ENCODE assay signal across 8 cellular contexts in genomic region chr17:17313350-17313991, GRCh38. TPM values are rescaled to one million over a fixed set of nuclear protein-coding genes. Genes with fewer than 3 reads are reported as not detected.
DNase-seq lines count a peak whose midpoint lies in the region; ATAC-seq lines count a peak whose summit lies in the region.

No MANE protein-coding gene starts in this region.

- H3K27ac Mint-ChIP-seq in activated naive CD4-positive, alpha-beta T cell treated with anti-CD3 and anti-CD28 coated beads, Interleukin-2, amount 50 U/mL, for 72 hours = peak overlapping the region; percentile 23 to 36

- 74 to 76% methylated on average over 12 of the region's 12 CpGs for WGBS in GM23248 (ENCODE audit: low coverage in 1 of 2, low lambda C conversion rate in 2 of 2, missing lambda C conversion rate in 2 of 2), 2 experiments

- H3K36me3 ChIP-seq in GM23248 (ENCODE audit: low read depth) = no peaks in the 10 kb centered on the region

- no peaks in the 10 kb centered on the region for H3K9me2 ChIP-seq in GM23248 (ENCODE audit: insufficient read depth)

- H3K4me2 ChIP-seq in GM23248 (ENCODE audit: unreplicated experiment) = no peak overlapping the region

- H3K4me1 ChIP-seq in GM23248 (ENCODE audit: insufficient read depth) = no peaks in the 10 kb centered on the region

- no peak overlapping the region for H2AFZ ChIP-seq in GM23248

- H3K9me3 Mint-ChIP-seq in activated naive CD4-positive, alpha-beta T cell treated with anti-CD3 and anti-CD28 coated beads, Interleukin-2, amount 50 U/mL, for 72 hours = no peaks in the 10 kb centered on the region

- in situ Hi-C loops in GM23248 (cut with MboI) = no loop called here

- no peaks in the 10 kb centered on the region for H4K20me1 ChIP-seq in GM23248 (ENCODE audit: insufficient read depth)

- ATAC-seq in activated naive CD4-positive, alpha-beta T cell treated with anti-CD3 and anti-CD28 coated beads, Interleukin-2, amount 50 U/mL, for 72 hours = peak; percentile 91 to 96

- H3K9me3 ChIP-seq in GM23248 (ENCODE audit: low read depth) = no peaks in the 10 kb centered on the region

- no peak overlapping the region for H3K9ac ChIP-seq in GM23248

- no peaks in the 10 kb centered on the region for H3K79me2 ChIP-seq in GM23248 (ENCODE audit: insufficient read depth)

- no peak overlapping the region for H3K27ac ChIP-seq in GM23248

- H3F3A ChIP-seq in GM23248 (ENCODE audit: insufficient read depth) = no peaks in the 10 kb centered on the region

- no peak overlapping the region for H3K4me3 ChIP-seq in GM23248

- peaks cover 0 to 8% of the 10 kb centered on the region in 2 donors for H3K36me3 Mint-ChIP-seq in activated naive CD4-positive, alpha-beta T cell treated with anti-CD3 and anti-CD28 coated beads, Interleukin-2, amount 50 U/mL, for 72 hours

- no peaks in the 10 kb centered on the region for H3K27me3 ChIP-seq in GM23248 (replicated peaks; ENCODE audit: insufficient read depth)

- peak; percentile 71 for DNase-seq in 8988T
- DNase-seq in GM23248 = peak; percentile 23
- peak; percentile 79 for DNase-seq in SHP77 treated with DMSO at 0.1 percent for 48 hours (lab: John Stamatoyannopoulos, UW)
- DNase-seq in activated naive CD4-positive, alpha-beta T cell treated with anti-CD3 and anti-CD28 coated beads, Interleukin-2, amount 50 U/mL, for 72 hours (ENCODE audit: low spot score in 2 of 2) = peak; percentile 64 to 70
- peak; percentile 54 for DNase-seq in iPS DF 19.7 (ENCODE audit: low read depth, low spot score)
- peak; percentile 69 for DNase-seq in stimulated activated CD4-positive, alpha-beta T cell treated with anti-CD3 and anti-CD28 coated beads, Interleukin-2, amount 100 ng/mL, for 4 hours (ENCODE audit: low read depth)
- DNase-seq in NCI-H446 treated with DMSO at 0.1 percent for 48 hours (lab: John Stamatoyannopoulos, UW) = no peak
- no peak for DNase-seq in AG08396 (ENCODE audit: low spot score)

RNA-seq across cellular contexts. Expression of gene NT5M, which starts 10.3 kb away (rescaled TPM):
- total RNA-seq in GM23248 (2014; rRNA removed; shearing (Covaris generic)) = 0.63 and 5.1 TPM in 2 replicates
- 3.3 and 4.5 TPM in 2 replicates for polyA plus RNA-seq in GM23248 (2016; fragmentation: Nextera tagmentation; extraction: Ambion mirVana)
- total RNA-seq in activated naive CD4-positive, alpha-beta T cell treated with anti-CD3 and anti-CD28 coated beads, Interleukin-2, amount 50 U/mL, for 72 hours = 1 to 10 TPM; 5.8 to 6.0 TPM

RNA-seq across cellular contexts. Expression of gene COPS3, which starts 32.4 kb away (rescaled TPM):
- total RNA-seq in GM23248 (2014; rRNA removed; shearing (Covaris generic)) = 93.3 and 94.3 TPM in 2 replicates
- 89.7 and 90.2 TPM in 2 replicates for polyA plus RNA-seq in GM23248 (2016; fragmentation: Nextera tagmentation; extraction: Ambion mirVana)
- 100 to 1,000 TPM in 1 of 2 donors, 10 to 100 TPM in 1; 97.4 to 126 TPM for total RNA-seq in activated naive CD4-positive, alpha-beta T cell treated with anti-CD3 and anti-CD28 coated beads, Interleukin-2, amount 50 U/mL, for 72 hours

Comparison
In these comparisons a context has a peak if more than half of its experiments do, and no peak if none do; other contexts are left out.
1. DNase-seq: peak in 8988T (single experiment), GM23248 (single experiment), SHP77 treated with DMSO at 0.1 percent for 48 hours (single experiment), activated naive CD4-positive, alpha-beta T cell treated with anti-CD3 and anti-CD28 coated beads, Interleukin-2, amount 50 U/mL, for 72 hours (2 of 2), iPS DF 19.7 (single experiment) and stimulated activated CD4-positive, alpha-beta T cell treated with anti-CD3 and anti-CD28 coated beads, Interleukin-2, amount 100 ng/mL, for 4 hours (single experiment); none in NCI-H446 treated with DMSO at 0.1 percent for 48 hours (single experiment) and AG08396 (single experiment).